Comparison of ENCODE assay signal across 18 cellular contexts in the genomic region with DNA sequence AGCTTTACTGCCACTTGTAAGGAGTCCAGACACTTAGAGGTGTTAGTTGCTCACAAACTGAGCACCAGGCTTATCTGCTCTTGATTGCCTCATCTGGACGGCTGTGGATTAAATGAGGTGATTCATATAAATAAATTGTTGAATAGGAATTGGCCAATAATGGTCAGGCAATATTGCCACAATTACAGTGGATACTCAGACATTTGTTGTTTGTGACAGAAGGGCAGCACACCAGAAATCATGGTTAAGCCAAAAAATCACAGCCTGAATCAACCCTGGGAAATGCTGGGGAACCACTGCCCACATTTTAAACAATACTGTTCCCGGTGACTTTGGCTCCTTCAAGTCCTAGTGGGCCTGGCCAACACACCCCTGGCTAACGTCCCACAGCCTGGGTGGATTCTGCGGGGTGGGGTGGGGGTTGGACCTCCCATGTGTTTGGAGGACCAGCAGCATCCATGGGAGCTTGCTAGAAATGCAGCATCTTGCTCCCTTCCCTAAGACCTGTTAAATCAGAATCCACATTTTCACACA. TPM values are rescaled to one million over a fixed set of nuclear protein-coding genes. Genes with fewer than 3 reads are reported as not detected.
DNase-seq lines count a peak whose midpoint lies in the region; TF ChIP-seq lines count a peak whose summit lies in the region.
"Had no signal": no experiment of that assay in that cellular context is flagged by ENCODE, and none has a peak within 500 bp of the region (broad histone marks: within the 10 kb centered on the region; RNA-seq: fewer than 3 reads in every experiment).

No MANE protein-coding gene starts in this region.

- no peak overlapping the region for H3K9ac ChIP-seq in subcutaneous abdominal adipose tissue (ENCODE audit: low read length in 5 of 5)

- H3K36me3 ChIP-seq in breast epithelium (no peaks in the 10 kb centered on the region), subcutaneous abdominal adipose tissue (ENCODE audit: control insufficient read depth in 5 of 5, insufficient read depth in 5 of 5, low read length in 5 of 5) (peaks cover 0 to 50% (median 26%) of the 10 kb centered on the region in 5 donors)
- H3K36me3 ChIP-seq: cardiac muscle cell had no signal

- H3K4me1 ChIP-seq in breast epithelium, result peaks cover 0 to 3% of the 10 kb centered on the region in 2 donors
- H3K4me1 ChIP-seq in subcutaneous abdominal adipose tissue (ENCODE audit: control insufficient read depth in 5 of 5, insufficient read depth in 5 of 5, low read length in 5 of 5), result peaks cover 0 to 23% (median 7%) of the 10 kb centered on the region in 5 donors

- H3K9me3 Mint-ChIP-seq in MCF 10A (ENCODE audit: unreplicated experiment), result no peaks in the 10 kb centered on the region
- H3K9me3 Mint-ChIP-seq: stimulated activated naive CD8-positive, alpha-beta T cell treated with anti-CD3 and anti-CD28 coated beads, Interleukin-15, Interleukin-2, amounts not matched to agents 100 ng/mL and 50 ng/mL, for 24 hours had no signal

- CTCF ChIA-PET in MCF 10A (lab: Yijun Ruan, JAX), result interaction anchor here (0.6 to 1.6 kb wide), 4 partner anchors 25 to 401 kb away, joined by 4 read pairs; no protein-coding TSS in a partner anchor

- no peaks in the 10 kb centered on the region for H3K9me3 ChIP-seq in breast epithelium
- no peaks in the 10 kb centered on the region for H3K9me3 ChIP-seq in subcutaneous abdominal adipose tissue (ENCODE audit: control insufficient read depth in 5 of 5, low read length in 5 of 5)
- H3K9me3 ChIP-seq: A549 had no signal

- peaks cover 16% of the 10 kb centered on the region for H3K4me1 Mint-ChIP-seq in MCF 10A (ENCODE audit: insufficient read depth, unreplicated experiment)

- TF ChIP-seq CTCF in MCF 10A (IDR thresholded peaks at IDR 0.05; ENCODE audit: unreplicated experiment) (no peak), breast epithelium (IDR thresholded peaks at IDR 0.05) (no peak), astrocyte of the cerebellum (IDR thresholded peaks at IDR 0.05; ENCODE audit: low read depth, low read length, missing control alignments) (no peak), fibroblast of mammary gland (conservative IDR thresholded peaks at IDR 0.05; ENCODE audit: control insufficient read depth, insufficient read depth, low read depth, low read length) (no peak)

- H3K27me3 ChIP-seq in breast epithelium (no peaks in the 10 kb centered on the region), subcutaneous abdominal adipose tissue (ENCODE audit: control insufficient read depth in 5 of 5, insufficient read depth in 4 of 5, low read length in 5 of 5) (no peaks in the 10 kb centered on the region)
- H3K27me3 ChIP-seq: cardiac muscle cell had no signal

- BruUV-seq in MCF 10A (replicated peaks; lab: Mats Ljungman, UMichigan), result no TSS peak

- H3K27me3 Mint-ChIP-seq in MCF 10A (ENCODE audit: insufficient read depth, unreplicated experiment), result no peaks in the 10 kb centered on the region
- H3K27me3 Mint-ChIP-seq: stimulated activated naive CD8-positive, alpha-beta T cell treated with anti-CD3 and anti-CD28 coated beads, Interleukin-15, Interleukin-2, amounts not matched to agents 100 ng/mL and 50 ng/mL, for 24 hours had no signal

- peak overlapping the region; percentile 5 for H3K27ac Mint-ChIP-seq in MCF 10A (ENCODE audit: low read depth, unreplicated experiment)
- H3K27ac Mint-ChIP-seq: stimulated activated naive CD8-positive, alpha-beta T cell treated with anti-CD3 and anti-CD28 coated beads, Interleukin-15, Interleukin-2, amounts not matched to agents 100 ng/mL and 50 ng/mL, for 24 hours had no signal

- no peak overlapping the region for H3K4me3 Mint-ChIP-seq in MCF 10A (ENCODE audit: unreplicated experiment)
- H3K4me3 Mint-ChIP-seq: stimulated activated naive CD8-positive, alpha-beta T cell treated with anti-CD3 and anti-CD28 coated beads, Interleukin-15, Interleukin-2, amounts not matched to agents 100 ng/mL and 50 ng/mL, for 24 hours had no signal

- in situ Hi-C loops in astrocyte of the cerebellum (cut with HindIII; ENCODE audit: low sequenced_read_pairs), result loop anchor here (5.0 kb wide), 1 partner anchor 53 kb away; no protein-coding TSS in a partner anchor

- peak; percentile 67 for DNase-seq in MCF 10A (ENCODE audit: unreplicated experiment)
- no peak for DNase-seq in breast epithelium (ENCODE audit: low spot score in 2 of 2)
- DNase-seq in astrocyte of the cerebellum (ENCODE audit: low read depth), result peak; percentile 20
- peak; percentile 66 for DNase-seq in fibroblast of mammary gland (ENCODE audit: low read depth)
- DNase-seq in activated effector memory CD4-positive, alpha-beta T cell treated with Interleukin-2 at 50 U/mL for 16 hours, result no peak
- no peak for DNase-seq in SKM-1 (lab: John Stamatoyannopoulos, UW; ENCODE audit: unreplicated experiment)
- DNase-seq in NCI-H1436 treated with DMSO at 0.1 percent for 48 hours (lab: John Stamatoyannopoulos, UW), result no peak
- DNase-seq: activated CD4-positive, alpha-beta T cell treated with anti-CD3 and anti-CD28 coated beads for 48 hours; erythroblast; Kasumi-1; NCI-H2081; NCI-H82 had no signal

- H3K27ac ChIP-seq in breast epithelium (no peak overlapping the region), subcutaneous abdominal adipose tissue (ENCODE audit: low read depth, low read length) (peak overlapping the region; percentile 18)
- H3K27ac ChIP-seq: A549, cardiac muscle cell, HL-60 had no signal

- POLR2A ChIA-PET in MCF 10A (lab: Yijun Ruan, JAX), result interaction anchor here (0.6 to 1.1 kb wide), 3 partner anchors 10 to 23 kb away, joined by 3 read pairs; no protein-coding TSS in a partner anchor

- no peak overlapping the region for H3K4me3 ChIP-seq in breast epithelium
- H3K4me3 ChIP-seq in astrocyte of the cerebellum (ENCODE audit: low read depth, low read length), result no peak overlapping the region
- no peak overlapping the region for H3K4me3 ChIP-seq in fibroblast of mammary gland (ENCODE audit: control insufficient read depth, low read depth, low read length)
- no peak overlapping the region for H3K4me3 ChIP-seq in subcutaneous abdominal adipose tissue (ENCODE audit: low read depth in 1 of 5, low read length in 5 of 5)
- H3K4me3 ChIP-seq: A549, cardiac muscle cell had no signal

- peaks cover 18% of the 10 kb centered on the region for H3K36me3 Mint-ChIP-seq in MCF 10A (ENCODE audit: insufficient read depth, unreplicated experiment)

- no peak for TF ChIP-seq POLR2A in breast epithelium (IDR thresholded peaks at IDR 0.05)

- intact Hi-C loops in MCF 10A (cut with micrococcal nuclease), result no loop called here
- intact Hi-C loops in breast epithelium (cut with DNase I; ENCODE audit: low total_unique reads), result no loop called here

RNA-seq across cellular contexts. Expression of gene SPDEF, which starts 29.4 kb away (rescaled TPM):
- not detected in 2 replicates for total RNA-seq in MCF 10A (2022)
- total RNA-seq in breast epithelium, result 100 to 1,000 TPM in 1 of 3 donors, 10 to 100 TPM in 1, under 1 TPM in 1; 0.48 to 123 (median 89.0) TPM
- total RNA-seq: T-helper 2 cell treated with Interferon-gamma antibody and Interleukin-4, amounts not matched to agents 100 ng/mL and 5 ng/mL, for 36 hours had no signal

Comparison
In these comparisons a context has a peak if more than half of its experiments do, and no peak if none do; other contexts are left out.
1. DNase-seq: peak in MCF 10A (single experiment), astrocyte of the cerebellum (single experiment) and fibroblast of mammary gland (single experiment); none in breast epithelium (0 of 2), activated effector memory CD4-positive, alpha-beta T cell treated with Interleukin-2 at 50 U/mL for 16 hours (single experiment), SKM-1 (single experiment) and NCI-H1436 treated with DMSO at 0.1 percent for 48 hours (single experiment).